9 cellular contexts compared by ENCODE assay signal in the genomic region with DNA sequence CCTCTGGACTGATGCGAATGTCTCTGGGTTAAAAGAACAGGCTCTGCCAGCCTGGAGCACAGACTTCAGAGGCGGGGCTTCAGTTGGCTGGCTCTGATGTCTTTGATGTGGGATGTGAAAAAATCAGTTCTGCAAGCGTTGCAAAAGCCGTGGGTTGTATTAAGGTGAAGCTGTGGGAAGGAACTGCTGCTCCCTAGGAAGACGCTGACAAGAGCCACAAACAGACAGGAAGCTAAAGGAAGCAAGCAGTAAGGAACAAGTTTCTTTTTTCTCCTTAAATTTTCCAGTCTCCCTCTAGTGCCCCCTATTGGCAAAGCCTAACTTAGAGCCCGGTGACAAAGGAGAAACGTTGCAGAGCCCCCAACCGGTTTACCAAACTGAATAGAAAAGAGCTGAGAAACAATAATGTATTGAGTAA.
A peak's percentile ranks its signal among the peaks of the same experiment; 100 is the strongest.
DNase-seq lines count a peak whose midpoint lies in the region; TF ChIP-seq lines count a peak whose summit lies in the region.
"Had no signal": no experiment of that assay in that cellular context is flagged by ENCODE, and none has a peak within 500 bp of the region (broad histone marks: within the 10 kb centered on the region; RNA-seq: fewer than 3 reads in every experiment).

No MANE protein-coding gene starts in this region.

- intact Hi-C loops in CD4-positive, alpha-beta memory T cell (cut with micrococcal nuclease) = no loop called here

- H3K4me3 ChIP-seq in GM06990 (replicated peaks; ENCODE audit: low read depth, low read length) (no peak overlapping the region), epithelial cell of esophagus (ENCODE audit: low read length) (no peak overlapping the region), neuron (ENCODE audit: low read length) (peak overlapping the region; percentile 28)
- H3K4me3 ChIP-seq in CD4-positive, alpha-beta memory T cell (ENCODE audit: low read length in 2 of 2) = no peak overlapping the region

- H3K27ac ChIP-seq in CD4-positive, alpha-beta memory T cell (ENCODE audit: low read depth, low read length) = no peak overlapping the region

- H3K4me3 Mint-ChIP-seq in CD4-positive, alpha-beta memory T cell = no peak overlapping the region
- H3K4me3 Mint-ChIP-seq: activated naive CD4-positive, alpha-beta T cell treated with anti-CD3 and anti-CD28 coated beads, Interleukin-2, amount 50 U/mL, for 24 hours had no signal

- peaks cover 0 to 1% of the 10 kb centered on the region in 2 donors for H3K27me3 Mint-ChIP-seq in CD4-positive, alpha-beta memory T cell
- H3K27me3 Mint-ChIP-seq: activated naive CD4-positive, alpha-beta T cell treated with anti-CD3 and anti-CD28 coated beads, Interleukin-2, amount 50 U/mL, for 24 hours had no signal

- TF ChIP-seq CTCF in GM06990 (IDR thresholded peaks at IDR 0.05; ENCODE audit: insufficient read depth, low read length, poor library complexity, severe bottlenecking) (peak; percentile 66), epithelial cell of esophagus (IDR thresholded peaks at IDR 0.05; ENCODE audit: insufficient read depth, low read depth, low read length, missing control alignments) (peak; percentile 58)

- DNase-seq in GM06990 (ENCODE audit: extremely low read depth, insufficient read length) (no peak), NCI-H69 (lab: John Stamatoyannopoulos, UW) (peak; percentile 89), epithelial cell of esophagus (ENCODE audit: low read depth) (peak; percentile 20), activated T-cell treated with anti-CD3 and anti-CD28 coated beads for 4 hours (no peak), AG20443 (ENCODE audit: low spot score) (no peak)
- no peak for DNase-seq in CD4-positive, alpha-beta memory T cell
- no peak for DNase-seq in activated effector memory CD4-positive, alpha-beta T cell treated with Interleukin-2 at 50 U/mL for 16 hours

- no peaks in the 10 kb centered on the region for H3K36me3 Mint-ChIP-seq in CD4-positive, alpha-beta memory T cell
- H3K36me3 Mint-ChIP-seq: activated naive CD4-positive, alpha-beta T cell treated with anti-CD3 and anti-CD28 coated beads, Interleukin-2, amount 50 U/mL, for 24 hours had no signal

- no peaks in the 10 kb centered on the region for H3K27me3 ChIP-seq in GM06990 (replicated peaks; ENCODE audit: control insufficient read depth, insufficient read depth, low read length)
- no peaks in the 10 kb centered on the region for H3K27me3 ChIP-seq in neuron (ENCODE audit: insufficient read depth, low read length)
- H3K27me3 ChIP-seq in CD4-positive, alpha-beta memory T cell (ENCODE audit: insufficient read depth, low read length) = no peaks in the 10 kb centered on the region

- no peaks in the 10 kb centered on the region for H3K9me3 ChIP-seq in neuron (ENCODE audit: low read length)
- no peaks in the 10 kb centered on the region for H3K9me3 ChIP-seq in CD4-positive, alpha-beta memory T cell (ENCODE audit: control insufficient read depth in 1 of 2, low read length in 2 of 2)

- no peaks in the 10 kb centered on the region for H3K4me1 ChIP-seq in neuron (ENCODE audit: insufficient read depth, low read length)
- no peaks in the 10 kb centered on the region for H3K4me1 ChIP-seq in CD4-positive, alpha-beta memory T cell (ENCODE audit: insufficient read depth, low read length)

- no peaks in the 10 kb centered on the region for H3K4me1 Mint-ChIP-seq in CD4-positive, alpha-beta memory T cell
- H3K4me1 Mint-ChIP-seq: activated naive CD4-positive, alpha-beta T cell treated with anti-CD3 and anti-CD28 coated beads, Interleukin-2, amount 50 U/mL, for 24 hours had no signal

- peaks cover 0 to 18% (median 4%) of the 10 kb centered on the region in 8 donors for H3K9me3 Mint-ChIP-seq in CD4-positive, alpha-beta memory T cell
- H3K9me3 Mint-ChIP-seq: activated naive CD4-positive, alpha-beta T cell treated with anti-CD3 and anti-CD28 coated beads, Interleukin-2, amount 50 U/mL, for 24 hours had no signal

- H2AFZ ChIP-seq in neuron (ENCODE audit: low read depth, low read length) = peak overlapping the region; percentile 79

- POLR2A ChIA-PET in CD4-positive, alpha-beta memory T cell (lab: Charles Lee; ENCODE audit: partially characterized antibody) = no interaction called here

- no peaks in the 10 kb centered on the region for H3K36me3 ChIP-seq in GM06990 (ENCODE audit: control insufficient read depth, insufficient read depth, low read length)
- no peaks in the 10 kb centered on the region for H3K36me3 ChIP-seq in neuron (ENCODE audit: insufficient read depth, low read length)
- no peaks in the 10 kb centered on the region for H3K36me3 ChIP-seq in CD4-positive, alpha-beta memory T cell (ENCODE audit: insufficient read depth, low read length)

- CTCF ChIA-PET in CD4-positive, alpha-beta memory T cell (lab: Charles Lee; ENCODE audit: partially characterized antibody) = no interaction called here

- H3K27ac Mint-ChIP-seq in CD4-positive, alpha-beta memory T cell = peak overlapping the region in 1 of 7 donors; percentile 17
- H3K27ac Mint-ChIP-seq: activated naive CD4-positive, alpha-beta T cell treated with anti-CD3 and anti-CD28 coated beads, Interleukin-2, amount 50 U/mL, for 24 hours had no signal

Comparison
In these comparisons a context has a peak if more than half of its experiments do, and no peak if none do; other contexts are left out.
1. DNase-seq: peak in NCI-H69 (single experiment) and epithelial cell of esophagus (single experiment); none in GM06990 (single experiment), CD4-positive, alpha-beta memory T cell (0 of 5), activated T-cell treated with anti-CD3 and anti-CD28 coated beads for 4 hours (single experiment), activated effector memory CD4-positive, alpha-beta T cell treated with Interleukin-2 at 50 U/mL for 16 hours (single experiment) and AG20443 (single experiment).